Comparison of ENCODE assay signal across 25 cellular contexts in the genomic region with DNA sequence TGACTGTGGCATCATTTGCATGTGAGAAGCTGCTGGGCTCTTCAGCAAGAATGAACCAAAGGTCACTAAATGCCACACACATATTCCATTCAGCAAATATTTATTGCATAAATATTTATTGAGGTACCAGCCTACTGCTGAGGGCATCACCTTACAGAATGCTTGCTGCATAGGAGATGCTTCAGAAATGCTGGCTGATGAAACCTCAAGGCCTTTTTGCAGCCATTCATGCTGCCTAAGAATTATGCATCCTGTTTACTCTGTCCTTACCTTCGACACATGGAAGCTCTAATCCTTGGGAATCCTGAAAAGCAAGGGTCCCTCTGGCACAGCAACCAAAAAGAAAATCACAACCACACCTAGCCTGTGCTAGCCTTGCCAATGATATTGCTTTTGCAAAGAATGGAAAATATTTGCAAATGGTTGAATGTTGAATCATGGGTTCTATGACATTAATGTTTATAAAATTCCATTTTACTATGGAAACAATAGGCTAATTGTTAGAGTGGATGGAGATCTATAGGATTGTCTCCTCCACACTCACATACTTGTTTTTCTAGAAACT.
"Had no signal": no experiment of that assay in that cellular context is flagged by ENCODE, and none has a peak within 500 bp of the region (broad histone marks: within the 10 kb centered on the region; RNA-seq: fewer than 3 reads in every experiment).

No MANE protein-coding gene starts in this region.

- H3K27me3 ChIP-seq: ascending aorta, Peyer's patch had no signal

- H3K36me3 ChIP-seq: ascending aorta, Peyer's patch had no signal

- H3K4me3 Mint-ChIP-seq: activated CD4-positive, alpha-beta T cell treated with anti-CD3 and anti-CD28 coated beads for 36 hours; activated CD4-positive, alpha-beta T cell treated with anti-CD3 and anti-CD28 coated beads, Interleukin-2, amount 10 ng/mL, durations not matched to agents 7 days and 5 days; activated CD8-positive, alpha-beta T cell treated with anti-CD3 and anti-CD28 coated beads, Interleukin-2, amount 10 ng/mL, durations not matched to agents 7 days and 5 days; activated naive CD4-positive, alpha-beta T cell treated with anti-CD3 and anti-CD28 coated beads, Interleukin-2, amount 50 U/mL, for 24 hours; activated naive CD8-positive, alpha-beta T cell treated with anti-CD3 and anti-CD28 coated beads, Interleukin-2, amount 10 ng/mL, durations not matched to agents 7 days and 5 days; activated T-cell treated with anti-CD3 and anti-CD28 coated beads, Interleukin-2, amount 50 U/mL, for 24 hours; T-helper 1 cell treated with Interleukin-12 subunit alpha and Interleukin-12 subunit beta and Interleukin-4 antibody, amounts not matched to agents 30 μg/mL and 1 μg/mL, for 36 hours; T-helper 2 cell treated with Interferon-gamma antibody and Interleukin-4, amounts not matched to agents 5 μg/mL and 100 μg/mL, for 36 hours had no signal

- H3K9me3 ChIP-seq: ascending aorta, Peyer's patch had no signal

- H3K27me3 Mint-ChIP-seq: activated CD4-positive, alpha-beta T cell treated with anti-CD3 and anti-CD28 coated beads for 36 hours had no signal

- H3K27ac ChIP-seq: ascending aorta, Peyer's patch, RWPE1 had no signal

- H3K9me3 Mint-ChIP-seq: activated CD4-positive, alpha-beta T cell treated with anti-CD3 and anti-CD28 coated beads, Interleukin-2, amount 10 ng/mL, durations not matched to agents 7 days and 5 days; activated naive CD4-positive, alpha-beta T cell treated with anti-CD3 and anti-CD28 coated beads, Interleukin-2, amount 50 U/mL, for 24 hours; activated naive CD8-positive, alpha-beta T cell treated with anti-CD3 and anti-CD28 coated beads, Interleukin-2, amount 10 ng/mL, durations not matched to agents 7 days and 5 days; activated T-cell treated with anti-CD3 and anti-CD28 coated beads, Interleukin-2, amount 50 U/mL, for 24 hours; activated T-helper 2 cell treated with anti-CD3 and anti-CD28 coated beads, Interferon-gamma antibody, Interleukin-2, Interleukin-4, amounts not matched to agents 10 μg/mL and 5 μg/mL and 100 μg/mL, durations not matched to agents 14 hours and 24 hours and 36 hours; T-helper 1 cell treated with Interleukin-12 subunit alpha and Interleukin-12 subunit beta and Interleukin-4 antibody, amounts not matched to agents 30 μg/mL and 1 μg/mL, for 36 hours; T-helper 2 cell treated with Interferon-gamma antibody and Interleukin-4, amounts not matched to agents 5 μg/mL and 100 μg/mL, for 36 hours had no signal

- DNase-seq: activated CD4-positive, alpha-beta T cell treated with anti-CD3 and anti-CD28 coated beads for 36 hours; activated CD4-positive, alpha-beta T cell treated with anti-CD3 and anti-CD28 coated beads, Interleukin-2, amount 10 ng/mL, durations not matched to agents 7 days and 5 days; activated CD4-positive, alpha-beta T cell treated with anti-CD3 and anti-CD28 coated beads, Interleukin-2, amount 50 U/mL, for 48 hours; activated CD8-positive, alpha-beta T cell treated with anti-CD3 and anti-CD28 coated beads, Interleukin-2, amount 10 ng/mL, durations not matched to agents 7 days and 5 days; activated gamma-delta T cell; activated naive CD4-positive, alpha-beta T cell treated with Interleukin-2 at 50 U/mL for 16 hours; activated naive CD8-positive, alpha-beta T cell treated with anti-CD3 and anti-CD28 coated beads, Interleukin-2, amount 10 ng/mL, durations not matched to agents 7 days and 5 days; activated T-cell treated with anti-CD3 and anti-CD28 coated beads, Interleukin-2, amount 50 U/mL, for 24 hours; amygdala; NCI-H1092 treated with DMSO at 0.1 percent for 48 hours; NCI-H1417; NCI-H1694; NCI-H1930; NCI-H2081 treated with DMSO at 0.1 percent for 48 hours; NCI-H345; NCI-H524 treated with DMSO at 0.1 percent for 48 hours; Peyer's patch; Right ventricle myocardium superior had no signal

- H3K36me3 Mint-ChIP-seq: activated naive CD4-positive, alpha-beta T cell treated with anti-CD3 and anti-CD28 coated beads, Interleukin-2, amount 50 U/mL, for 24 hours; activated naive CD8-positive, alpha-beta T cell treated with anti-CD3 and anti-CD28 coated beads, Interleukin-2, amount 10 ng/mL, durations not matched to agents 7 days and 5 days had no signal

- H3K27ac Mint-ChIP-seq: activated CD4-positive, alpha-beta T cell treated with anti-CD3 and anti-CD28 coated beads for 36 hours; activated CD4-positive, alpha-beta T cell treated with anti-CD3 and anti-CD28 coated beads, Interleukin-2, amount 10 ng/mL, durations not matched to agents 7 days and 5 days; activated CD8-positive, alpha-beta T cell treated with anti-CD3 and anti-CD28 coated beads, Interleukin-2, amount 10 ng/mL, durations not matched to agents 7 days and 5 days; activated naive CD4-positive, alpha-beta T cell treated with anti-CD3 and anti-CD28 coated beads, Interleukin-2, amount 50 U/mL, for 24 hours; activated naive CD8-positive, alpha-beta T cell treated with anti-CD3 and anti-CD28 coated beads, Interleukin-2, amount 10 ng/mL, durations not matched to agents 7 days and 5 days; activated T-cell treated with anti-CD3 and anti-CD28 coated beads, Interleukin-2, amount 50 U/mL, for 24 hours; activated T-helper 2 cell treated with anti-CD3 and anti-CD28 coated beads, Interferon-gamma antibody, Interleukin-2, Interleukin-4, amounts not matched to agents 10 μg/mL and 5 μg/mL and 100 μg/mL, durations not matched to agents 14 hours and 24 hours and 36 hours; T-helper 1 cell treated with Interleukin-12 subunit alpha and Interleukin-12 subunit beta and Interleukin-4 antibody, amounts not matched to agents 30 μg/mL and 1 μg/mL, for 36 hours; T-helper 2 cell treated with Interferon-gamma antibody and Interleukin-4, amounts not matched to agents 5 μg/mL and 100 μg/mL, for 36 hours had no signal

- ATAC-seq: activated CD4-positive, alpha-beta T cell treated with anti-CD3 and anti-CD28 coated beads for 36 hours; activated CD4-positive, CD25-positive, alpha-beta regulatory T cell treated with anti-CD3 and anti-CD28 coated beads, Interleukin-2, amount 50 U/mL, for 24 hours; activated CD8-positive, alpha-beta T cell treated with anti-CD3 and anti-CD28 coated beads, Interleukin-2, amount 10 ng/mL, durations not matched to agents 7 days and 5 days had no signal

- H3K4me3 ChIP-seq: ascending aorta, Peyer's patch had no signal
